Comparison of ENCODE assay signal across 21 cellular contexts in genomic region chr18:48666613-48667012, GRCh38.
DNase-seq lines count a peak whose midpoint lies in the region; ATAC-seq and TF ChIP-seq lines count a peak whose summit lies in the region.
"Had no signal": no experiment of that assay in that cellular context is flagged by ENCODE, and none has a peak within 500 bp of the region (broad histone marks: within the 10 kb centered on the region; RNA-seq: fewer than 3 reads in every experiment).

No MANE protein-coding gene starts in this region.

- no peak overlapping the region for H2AK5ac ChIP-seq in neuronal stem cell (ENCODE audit: low read depth, low read length)

- CTCF ChIA-PET in GM10248 (lab: Yijun Ruan, JAX): interaction anchor here (1.0 to 6.4 kb wide), 3 partner anchors 26 to 221 kb away, joined by 3 to 35 read pairs (median 6); no protein-coding TSS in a partner anchor

- H2AFZ ChIP-seq in neuronal stem cell (ENCODE audit: low read length): no peak overlapping the region
- H2AFZ ChIP-seq: GM23338 had no signal

- H3K9me3 ChIP-seq in heart right ventricle: peaks cover 0 to 15% (median 8%) of the 10 kb centered on the region in 11 donors
- H3K9me3 ChIP-seq in neuronal stem cell (replicated peaks in 1 of 2; ENCODE audit: control insufficient read depth in 2 of 2, insufficient read depth in 1 of 2, low read depth in 1 of 2, low read length in 2 of 2): peaks cover 19 to 25% of the 10 kb centered on the region in 2 donors
- no peaks in the 10 kb centered on the region for H3K9me3 ChIP-seq in upper lobe of right lung

- no peak overlapping the region for H3K4ac ChIP-seq in neuronal stem cell (ENCODE audit: low read length)

- peak overlapping the region; percentile 27 for H2BK12ac ChIP-seq in neuronal stem cell (ENCODE audit: low read length)

- no peak overlapping the region for H4K91ac ChIP-seq in neuronal stem cell (ENCODE audit: low read depth, low read length, poor library complexity)

- H3K4me1 ChIP-seq in heart right ventricle (peaks cover 0 to 24% (median 11%) of the 10 kb centered on the region in 9 donors), neuronal stem cell (ENCODE audit: control insufficient read depth in 2 of 2, insufficient read depth in 1 of 2, low read depth in 1 of 2, low read length in 2 of 2) (peaks cover 4 to 7% of the 10 kb centered on the region in 2 donors), upper lobe of right lung (peaks cover 19% of the 10 kb centered on the region)

- POLR2A ChIA-PET in GM10248 (lab: Yijun Ruan, JAX): no interaction called here

- H3K4me2 ChIP-seq in neuronal stem cell (ENCODE audit: insufficient read depth, low read length, poor library complexity, severe bottlenecking): no peak overlapping the region
- H3K4me2 ChIP-seq: GM23338 had no signal

- ATAC-seq in heart right ventricle: no peak
- ATAC-seq in left lobe of liver: no peak
- ATAC-seq in upper lobe of right lung: no peak
- ATAC-seq: CD8-positive, alpha-beta T cell; GM23338; HCT116 had no signal

- H3K18ac ChIP-seq in neuronal stem cell (ENCODE audit: low read length): no peak overlapping the region

- intact Hi-C loops in cardiac septum (cut with DNase I) (loop anchor here (10.0 kb wide), 1 partner anchor 632 kb away; no protein-coding TSS in a partner anchor), heart right ventricle (cut with DNase I) (loop anchor here in 1 of 10 donors (10.0 kb wide), 1 partner anchor 122 kb away; no protein-coding TSS in a partner anchor), upper lobe of right lung (cut with DNase I) (no loop called here)

- no peak overlapping the region for H4K8ac ChIP-seq in neuronal stem cell (ENCODE audit: low read depth, low read length)

- H3K27ac ChIP-seq in heart right ventricle: no peak overlapping the region
- H3K27ac ChIP-seq in neuronal stem cell (replicated peaks; ENCODE audit: low read length): no peak overlapping the region
- H3K27ac ChIP-seq in upper lobe of right lung: no peak overlapping the region
- H3K27ac ChIP-seq: 22Rv1, BLaER1, C4-2B had no signal

- TF ChIP-seq CTCF in heart right ventricle (IDR thresholded peaks at IDR 0.05) (no peak), upper lobe of right lung (IDR thresholded peaks at IDR 0.05) (no peak), GM10248 (IDR thresholded peaks at IDR 0.05; ENCODE audit: control extremely low read depth, extremely low read depth, low read depth, missing control alignments) (no peak)

- H3K27me3 ChIP-seq in heart right ventricle (no peaks in the 10 kb centered on the region), neuronal stem cell (ENCODE audit: control insufficient read depth in 3 of 3, insufficient read depth in 3 of 3, low read depth in 1 of 3, low read length in 3 of 3) (peaks cover 0 to 2% (median 0%) of the 10 kb centered on the region in 3 experiments), upper lobe of right lung (no peaks in the 10 kb centered on the region)
- H3K27me3 ChIP-seq: BLaER1 had no signal

- H3K4me3 ChIP-seq in heart right ventricle (no peak overlapping the region), neuronal stem cell (ENCODE audit: low read length in 2 of 2) (peak overlapping the region in 1 of 2 donors; percentile 37), upper lobe of right lung (no peak overlapping the region)
- H3K4me3 ChIP-seq: BLaER1, GM12878, GM23338 had no signal

- H3K9ac ChIP-seq in neuronal stem cell (ENCODE audit: low read depth, low read length, poor library complexity): no peak overlapping the region
- H3K9ac ChIP-seq: BLaER1 had no signal

- no peak overlapping the region for H2BK5ac ChIP-seq in neuronal stem cell (ENCODE audit: low read length)

- DNase-seq in cardiac septum (ENCODE audit: low spot score): peak; percentile 33
- DNase-seq in heart right ventricle: no peak
- peak; percentile 43 for DNase-seq in left lobe of liver (ENCODE audit: low spot score)
- no peak for DNase-seq in neuronal stem cell (ENCODE audit: low spot score)
- peak; percentile 55 for DNase-seq in upper lobe of right lung
- no peak for DNase-seq in GM10248 (ENCODE audit: extremely low spot score)
- no peak for DNase-seq in RKO (ENCODE audit: low spot score)
- DNase-seq in NCI-H1694 (lab: John Stamatoyannopoulos, UW): no peak
- DNase-seq: Calu3; CD4-positive, CD25-positive, alpha-beta regulatory T cell; CD8-positive, alpha-beta T cell; DMS53; DMS79 treated with DMSO at 0.1 percent for 48 hours; GF-D8; H9 had no signal

- no peak overlapping the region for H3K23ac ChIP-seq in neuronal stem cell (ENCODE audit: low read depth, low read length, poor library complexity)

- H3K79me1 ChIP-seq in neuronal stem cell (ENCODE audit: low read depth, low read length): peaks cover 4% of the 10 kb centered on the region

- peak overlapping the region; percentile 82 for H3K14ac ChIP-seq in neuronal stem cell (ENCODE audit: low read length)

- 93 to 96% methylated on average over 4 of the region's 4 CpGs for WGBS in heart right ventricle, 2 donors
- no CpG with 5 or more reads among the region's 4 CpGs for WGBS in neuronal stem cell (ENCODE audit: extremely low coverage in 2 of 2, insufficient read length in 2 of 2, insufficient replicate concordance in 1 of 2), 2 donors

- H2BK120ac ChIP-seq in neuronal stem cell (ENCODE audit: low read depth, low read length): peak overlapping the region; percentile 9

- H3K36me3 ChIP-seq in heart right ventricle (peaks cover 0 to 53% (median 22%) of the 10 kb centered on the region in 9 donors), neuronal stem cell (replicated peaks in 1 of 2; ENCODE audit: control insufficient read depth in 2 of 2, insufficient read depth in 2 of 2, low read length in 2 of 2) (peaks cover 0 to 15% of the 10 kb centered on the region in 2 donors), upper lobe of right lung (no peaks in the 10 kb centered on the region)

- no peak overlapping the region for H2BK15ac ChIP-seq in neuronal stem cell (ENCODE audit: low read length)

Comparison
In these comparisons a context has a peak if more than half of its experiments do, and no peak if none do; other contexts are left out.
1. DNase-seq: peak in cardiac septum (single experiment), left lobe of liver (single experiment) and upper lobe of right lung (single experiment); none in heart right ventricle (0 of 2), neuronal stem cell (single experiment), GM10248 (single experiment), RKO (single experiment) and NCI-H1694 (single experiment).